In genomic region chr11:4061700-4062099, GRCh38 we compare ENCODE assay signal across 30 cellular contexts.
"Had no signal": no experiment of that assay in that cellular context is flagged by ENCODE, and none has a peak within 500 bp of the region (broad histone marks: within the 10 kb centered on the region; RNA-seq: fewer than 3 reads in every experiment).

No MANE protein-coding gene starts in this region.

- H3K36me3 Mint-ChIP-seq: neural progenitor cell had no signal

- H3K27ac ChIP-seq: dorsolateral prefrontal cortex, esophagus muscularis mucosa, foreskin keratinocyte, heart right ventricle, left lung, neural progenitor cell, parathyroid adenoma, right atrium auricular region, testis had no signal

- H3K4me1 ChIP-seq: neural progenitor cell, parathyroid adenoma had no signal

- H3K27me3 ChIP-seq: esophagus muscularis mucosa, foreskin keratinocyte, heart right ventricle, left lung, neural progenitor cell, right atrium auricular region, testis, tibial artery had no signal

- H3K4me3 Mint-ChIP-seq: endodermal cell; mesothelial cell of epicardium; nephron; neural progenitor cell; stimulated activated effector memory CD8-positive, alpha-beta T cell treated with anti-CD3 and anti-CD28 coated beads, Interleukin-12 subunit alpha, Interleukin-12 subunit beta, amount 100 ng/mL, for 72 hours; type B pancreatic cell had no signal

- H3K27ac Mint-ChIP-seq: endodermal cell; mesothelial cell of epicardium; nephron; neural progenitor cell; progenitor cell of endocrine pancreas; stimulated activated effector memory CD8-positive, alpha-beta T cell treated with anti-CD3 and anti-CD28 coated beads, Interleukin-12 subunit alpha, Interleukin-12 subunit beta, amount 100 ng/mL, for 72 hours had no signal

- H3K9me3 ChIP-seq: esophagus muscularis mucosa, heart right ventricle, left lung, mucosa of descending colon, right atrium auricular region, testis, tibial artery had no signal

- H3K9me3 Mint-ChIP-seq: endodermal cell; mesothelial cell of epicardium; naive B cell; nephron; neural progenitor cell; stimulated activated effector memory CD8-positive, alpha-beta T cell treated with anti-CD3 and anti-CD28 coated beads, Interleukin-12 subunit alpha, Interleukin-12 subunit beta, amount 100 ng/mL, for 72 hours; type B pancreatic cell had no signal

- ATAC-seq: foreskin keratinocyte; heart right ventricle; left cardiac atrium; left lung; mucosa of descending colon; sciatic nerve; stimulated activated effector memory CD8-positive, alpha-beta T cell treated with anti-CD3 and anti-CD28 coated beads, Interleukin-12 subunit alpha, Interleukin-12 subunit beta, amount 100 ng/mL, for 72 hours had no signal

- H3K4me3 ChIP-seq: dorsolateral prefrontal cortex, esophagus muscularis mucosa, heart right ventricle, left lung, mucosa of descending colon, neural progenitor cell, right atrium auricular region, smooth muscle cell, testis, tibial artery had no signal

- DNase-seq: dorsolateral prefrontal cortex; effector CD4-positive, alpha-beta T cell; endodermal cell; foreskin keratinocyte; glutamatergic neuron; heart right ventricle; hippocampal formation; left cardiac atrium; left lung; mesenchymal stem cell; mucosa of descending colon; naive B cell; stimulated activated CD4-positive, alpha-beta T cell treated with anti-CD3 and anti-CD28 coated beads, Interleukin-12 subunit alpha, Interleukin-12 subunit beta, amount 100 ng/mL, for 4 hours; stimulated activated CD4-positive, alpha-beta T cell treated with anti-CD3 and anti-CD28 coated beads, Interleukin-1b, Interleukin-23, amount 100 ng/mL, for 48 hours; stimulated activated CD4-positive, alpha-beta T cell treated with anti-CD3 and anti-CD28 coated beads, Interleukin-4, amount 100 ng/mL, for 1 hour; stimulated activated naive CD4-positive, alpha-beta T cell treated with Interleukin-2 at 50 U/mL for 16 hours; substantia nigra; testis; tibial artery had no signal

- H3K36me3 ChIP-seq: neural progenitor cell had no signal

- H3K27me3 Mint-ChIP-seq: naive B cell, progenitor cell of endocrine pancreas, type B pancreatic cell had no signal
